Comparison of ENCODE assay signal across 11 cellular contexts in genomic region chr14:91687436-91687835, GRCh38. TPM values are rescaled to one million over a fixed set of nuclear protein-coding genes. Genes with fewer than 3 reads are reported as not detected.
DNase-seq lines count a peak whose midpoint lies in the region; ATAC-seq, FAIRE-seq and TF ChIP-seq lines count a peak whose summit lies in the region.
"Not testable (repeated sequence)": the region's sequence is repeated elsewhere in the genome, so short reads cannot be mapped to it uniquely, and the experiment has no call there.
"Had no signal": no experiment of that assay in that cellular context is flagged by ENCODE, and none has a peak within 500 bp of the region (broad histone marks: within the 10 kb centered on the region; RNA-seq: fewer than 3 reads in every experiment).

No MANE protein-coding gene starts in this region.

- not testable (repeated sequence) for H2AFZ ChIP-seq in K562 (ENCODE audit: low read depth, low read length); HepG2 (ENCODE audit: low read length)

- CTCF ChIA-PET in K562 (lab: Yijun Ruan, JAX; ENCODE audit: low intra/inter-chr PET ratio); HepG2 (lab: Yijun Ruan, JAX; ENCODE audit: low intra/inter-chr PET ratio, low total read pairs): not testable (repeated sequence)

- ATAC-seq in K562, HepG2: not testable (repeated sequence)

- TF ChIP-seq EP300 in K562 (IDR thresholded peaks at IDR 0.05; ENCODE audit: low read length); HepG2 (IDR thresholded peaks at IDR 0.05; ENCODE audit: low read depth in 2 of 2, low read length in 2 of 2); HepG2 (CRISPR knock-in tag; IDR thresholded peaks at IDR 0.05; ENCODE audit: borderline replicate concordance): not testable (repeated sequence)

- not testable (repeated sequence) for H3K4me3 ChIP-seq in K562; HepG2 (replicated peaks in 1 of 3; ENCODE audit: insufficient read depth in 1 of 3, low read depth in 2 of 3, low read length in 3 of 3)

- POLR2A ChIA-PET in K562 (lab: Yijun Ruan, JAX); HepG2 (lab: Yijun Ruan, JAX): not testable (repeated sequence)

- H4K20me1 ChIP-seq in K562 (replicated peaks; ENCODE audit: control insufficient read depth, insufficient read depth, low read length); HepG2 (ENCODE audit: insufficient read depth, low read length): not testable (repeated sequence)

- H3K9ac ChIP-seq in K562 (ENCODE audit: insufficient read depth in 1 of 2, low read depth in 2 of 2, low read length in 2 of 2); HepG2 (ENCODE audit: insufficient read depth, low read depth, low read length): not testable (repeated sequence)

- WGBS in K562 (ENCODE audit: insufficient coverage, low coverage, missing lambda C conversion rate) = 10% methylated on average over 4 of the region's 4 CpGs
- 0% methylated on average over 4 of the region's 4 CpGs for WGBS in HepG2 (ENCODE audit: low lambda C conversion rate)

- H3K27me3 ChIP-seq in K562 (ENCODE audit: control insufficient read depth in 2 of 2, insufficient read depth in 2 of 2, low read length in 2 of 2); HepG2 (ENCODE audit: control insufficient read depth in 1 of 2, insufficient read depth in 2 of 2, low read length in 2 of 2): not testable (repeated sequence)

- not testable (repeated sequence) for H3K36me3 ChIP-seq in K562 (ENCODE audit: control insufficient read depth, insufficient read depth, low read length); HepG2 (replicated peaks in 1 of 2; ENCODE audit: control insufficient read depth in 1 of 2, insufficient read depth in 2 of 2, low read length in 2 of 2)

- FAIRE-seq in K562 (lab: Jason Lieb, UNC); HepG2 (lab: Jason Lieb, UNC): not testable (repeated sequence)

- BruUV-seq in K562 (replicated peaks; lab: Mats Ljungman, UMichigan); HepG2 (replicated peaks; lab: Mats Ljungman, UMichigan): not testable (repeated sequence)

- H3K79me2 ChIP-seq in K562 (ENCODE audit: control insufficient read depth, insufficient read depth, low read length); HepG2 (ENCODE audit: insufficient read depth, low read length): not testable (repeated sequence)

- in situ Hi-C loops in K562 (cut with MboI); HepG2 (cut with HindIII; ENCODE audit: extremely low pct_ligation_motif_present, low pct_unique_long_range_greater_than_20kb): not testable (repeated sequence)

- not testable (repeated sequence) for H3K4me2 ChIP-seq in K562 (ENCODE audit: insufficient read depth, low read length); HepG2 (ENCODE audit: low read depth, low read length)

- not testable (repeated sequence) for TF ChIP-seq RAD21 in K562 (CRISPR knock-in tag; conservative IDR thresholded peaks at IDR 0.05 in 1 of 2, IDR thresholded peaks at IDR 0.05 in 1 of 2); HepG2 (CRISPR knock-in tag; IDR thresholded peaks at IDR 0.05)

- DNase-seq in DMS 273 (lab: John Stamatoyannopoulos, UW; ENCODE audit: unreplicated experiment) = peak; percentile 5
- DNase-seq in Daoy (ENCODE audit: low read depth) = peak; percentile 5
- peak; percentile 0 for DNase-seq in NCI-H82 (lab: John Stamatoyannopoulos, UW)
- DNase-seq in K562 (ENCODE audit: extremely low read depth in 1 of 4, low spot score in 3 of 4); HepG2 (ENCODE audit: low spot score): not testable (repeated sequence)

- not testable (repeated sequence) for TF ChIP-seq CTCF in K562 (IDR thresholded peaks at IDR 0.05 in 2 of 3, conservative IDR thresholded peaks at IDR 0.05 in 1 of 3; ENCODE audit: insufficient read depth in 2 of 3, low read depth in 1 of 3, low read length in 3 of 3); HepG2 (CRISPR knock-in tag; IDR thresholded peaks at IDR 0.05)

- TF ChIP-seq POLR2A in K562 (conservative IDR thresholded peaks at IDR 0.05); HepG2 (IDR thresholded peaks at IDR 0.05; ENCODE audit: insufficient read depth in 1 of 2, low read depth in 2 of 2, low read length in 2 of 2): not testable (repeated sequence)

- H3K9me1 ChIP-seq in K562 (ENCODE audit: control insufficient read depth, insufficient read depth, low read length) = not testable (repeated sequence)

- not testable (repeated sequence) for H3K9me3 ChIP-seq in K562 (replicated peaks; ENCODE audit: control insufficient read depth, insufficient read depth, low read depth, low read length); HepG2 (ENCODE audit: low read length)

- intact Hi-C loops in K562 (cut with micrococcal nuclease); HepG2 (cut with micrococcal nuclease; ENCODE audit: unreplicated experiment): not testable (repeated sequence)

- not testable (repeated sequence) for H3K27ac ChIP-seq in K562 (ENCODE audit: extremely low read depth, low read depth, low read length); HepG2 (ENCODE audit: extremely low read length, insufficient read depth, low read length)

- not testable (repeated sequence) for H3K4me1 ChIP-seq in K562 (replicated peaks in 1 of 2; ENCODE audit: control insufficient read depth in 2 of 2, insufficient read depth in 2 of 2, low read length in 2 of 2); HepG2 (ENCODE audit: insufficient read depth, low read length)

TF ChIP-seq in K562, 482 proteins besides CTCF, POLR2A, EP300 and RAD21:
- peak; percentile 70; the same call in 1 of the 2 replicates for TF ChIP-seq ZNF12 (CRISPR knock-in tag; IDR thresholded peaks at IDR 0.05)
TF ChIP-seq in K562: peak in this region for 1; not testable (repeated sequence) for 481.

TF ChIP-seq in HepG2, 621 proteins besides CTCF, POLR2A, EP300 and RAD21:
- TF ChIP-seq ZNF12 (CRISPR knock-in tag; IDR thresholded peaks at IDR 0.05) = peak; percentile 66; the same call in 1 of the 2 replicates
TF ChIP-seq in HepG2: peak in this region for 1; not testable (repeated sequence) for 620.

RNA-seq across cellular contexts. Expression of gene CATSPERB, which starts 44.5 kb away (rescaled TPM):
- total RNA-seq in Daoy (2014; rRNA removed; shearing (Covaris generic)) = not detected in 2 replicates
- total RNA-seq in K562 (2011; cell fraction: chromatin; rRNA removed; ENCODE audit: low replicate concordance) = 2.1 TPM in 1 of 2 replicates, not detected in the other
- total RNA-seq in K562 (2011; cell fraction: nucleolus; rRNA removed) = 1.1 TPM in 1 of 2 replicates, not detected in the other
- 1.1 TPM in 1 of 2 replicates, not detected in the other for total RNA-seq in K562 (2011; cell fraction: nucleoplasm; rRNA removed)
- total RNA-seq in K562 (2014; rRNA removed) = 0.05 and 0.45 TPM in 2 replicates
- 1.1 and 1.4 TPM in 2 replicates for total RNA-seq in K562 (2014; rRNA removed; fragmentation: Illumina TruSeq; extraction: Trizol)
- total RNA-seq in K562 (2015; rRNA removed; fragmentation: Illumina TruSeq; extraction: Trizol) = 0.98 and 1.0 TPM in 2 replicates
- total RNA-seq in K562 (2021) = 0.67 and 0.89 TPM in 2 replicates
- polyA plus RNA-seq in K562 (2011; rRNA removed) = 0.18 and 0.38 TPM in 2 replicates
- polyA plus RNA-seq in K562 (2011; cell fraction: cytosol; rRNA removed) = 0.03 TPM in 1 of 2 replicates, not detected in the other
- polyA plus RNA-seq in K562 (2011; cell fraction: nucleus; rRNA removed) = 0.09 and 0.18 TPM in 2 replicates
- 1.5 and 2.7 TPM in 2 replicates for polyA plus RNA-seq in K562 (2012)
- polyA plus RNA-seq in K562 (2014; fragmentation: Illumina TruSeq; extraction: Trizol) = 0.82 and 0.98 TPM in 2 replicates
- 1 to 10 TPM in 1 of 2 experiments, under 1 TPM in 1; 0.76 to 1.0 TPM for polyA plus RNA-seq in K562 (2014; fragmentation: Nextera tagmentation; extraction: Ambion mirVana)
- 0.98 and 1.4 TPM in 2 replicates for polyA plus RNA-seq in K562 (2014; rRNA removed)
- 0.09 TPM in 1 of 2 replicates, not detected in the other for polyA minus RNA-seq in K562 (2011; rRNA and poly(A)+ RNA removed)
- polyA minus RNA-seq in K562 (2011; cell fraction: cytosol; rRNA and poly(A)+ RNA removed) = not detected in 2 replicates
- 0.27 and 0.78 TPM in 2 replicates for polyA minus RNA-seq in K562 (2011; cell fraction: nucleus; rRNA and poly(A)+ RNA removed)
- total RNA-seq in HepG2 (2016; rRNA removed; fragmentation: Illumina TruSeq; extraction: Trizol) = not detected in 2 replicates
- not detected in 2 replicates for total RNA-seq in HepG2 (2016; cell fraction: cytosol; rRNA removed; fragmentation: Illumina TruSeq; extraction: Trizol; ENCODE audit: low read depth)
- not detected in 2 replicates for total RNA-seq in HepG2 (2016; cell fraction: insoluble cytoplasmic fraction; rRNA removed; fragmentation: Illumina TruSeq; extraction: Trizol)
- total RNA-seq in HepG2 (2016; cell fraction: membrane; rRNA removed; fragmentation: Illumina TruSeq; extraction: Trizol) = not detected in 2 replicates
- total RNA-seq in HepG2 (2016; cell fraction: nucleus; rRNA removed; fragmentation: Illumina TruSeq; extraction: Trizol) = not detected in 2 replicates
- not detected in 2 replicates for polyA plus RNA-seq in HepG2 (2011; rRNA removed)
- not detected in 2 replicates for polyA plus RNA-seq in HepG2 (2011; cell fraction: cytosol; rRNA removed)
- polyA plus RNA-seq in HepG2 (2011; cell fraction: nucleus; rRNA removed) = not detected in 2 replicates
- not detected in 2 replicates for polyA plus RNA-seq in HepG2 (2012)
- not detected in 2 replicates for polyA plus RNA-seq in HepG2 (2016; cell fraction: cytosol; fragmentation: Illumina TruSeq; extraction: Trizol; ENCODE audit: low read depth)
- polyA plus RNA-seq in HepG2 (2016; cell fraction: insoluble cytoplasmic fraction; fragmentation: Illumina TruSeq; extraction: Trizol; ENCODE audit: low read depth) = not detected in 2 replicates
- polyA plus RNA-seq in HepG2 (2016; cell fraction: membrane; fragmentation: Illumina TruSeq; extraction: Trizol; ENCODE audit: low read depth) = not detected in 2 replicates
- not detected in 2 replicates for polyA plus RNA-seq in HepG2 (2016; cell fraction: nucleus; fragmentation: Illumina TruSeq; extraction: Trizol; ENCODE audit: insufficient read depth, low read depth)
- not detected in 2 replicates for polyA minus RNA-seq in HepG2 (2011; rRNA and poly(A)+ RNA removed; ENCODE audit: low replicate concordance)
- polyA minus RNA-seq in HepG2 (2011; cell fraction: cytosol; rRNA and poly(A)+ RNA removed) = not detected in 2 replicates
- polyA minus RNA-seq in HepG2 (2011; cell fraction: nucleus; rRNA and poly(A)+ RNA removed) = not detected in 2 replicates
- total RNA-seq: A172, A673, G401 had no signal
- polyA plus RNA-seq: AG04450, BJ, CD14-positive monocyte had no signal
